ENCODE assay signal across 25 cellular contexts in the genomic region with DNA sequence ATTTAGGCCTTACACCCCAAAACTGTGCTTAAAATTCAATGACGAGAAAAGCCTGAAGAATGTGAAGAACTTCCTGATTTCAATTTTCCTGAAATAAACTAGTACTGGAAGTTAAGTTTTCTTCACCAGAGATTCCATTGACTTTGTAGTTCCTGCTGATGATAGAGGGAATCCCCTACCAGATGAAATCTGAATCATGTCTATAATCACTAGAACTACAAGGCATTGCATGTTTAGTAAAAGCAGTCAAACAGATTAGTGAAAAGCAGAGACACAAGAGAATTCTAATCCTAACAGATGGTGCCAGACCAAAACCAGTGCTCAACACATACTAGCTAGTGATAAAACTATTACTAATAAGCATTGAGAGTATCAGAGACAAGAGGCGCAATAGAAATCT.
DNase-seq lines count a peak whose midpoint lies in the region; ATAC-seq and TF ChIP-seq lines count a peak whose summit lies in the region.
"Had no signal": no experiment of that assay in that cellular context is flagged by ENCODE, and none has a peak within 500 bp of the region (broad histone marks: within the 10 kb centered on the region; RNA-seq: fewer than 3 reads in every experiment).

No MANE protein-coding gene starts in this region.

- H3K4me1 Mint-ChIP-seq in stimulated activated memory B cell treated with anti-CD40 and anti-IgM and Interleukin-4, amounts not matched to agents 10 μg/mL and 1 μg/mL and 100 μg/mL, for 72 hours = peaks cover 34% of the 10 kb centered on the region

- peak overlapping the region; percentile 10; the same call in 1 of the 2 replicates for H3K27ac ChIP-seq in SK-N-MC
- H3K27ac ChIP-seq: BLaER1, GM23248 had no signal

- no peak overlapping the region for H3K9ac ChIP-seq in SK-N-MC (ENCODE audit: insufficient read length)
- H3K9ac ChIP-seq: BLaER1, GM23248, SK-N-SH had no signal

- peak overlapping the region; percentile 89 for H3K27ac Mint-ChIP-seq in stimulated activated memory B cell treated with anti-CD40 and anti-IgM and Interleukin-4, amounts not matched to agents 10 μg/mL and 1 μg/mL and 100 μg/mL, for 72 hours
- H3K27ac Mint-ChIP-seq: activated CD4-positive, alpha-beta memory T cell treated with anti-CD3 and anti-CD28 coated beads, Interleukin-2, amount 10 ng/mL, durations not matched to agents 7 days and 5 days; activated naive CD4-positive, alpha-beta T cell treated with anti-CD3 and anti-CD28 coated beads, Interleukin-2, amount 10 ng/mL, durations not matched to agents 7 days and 5 days; T-helper 2 cell treated with Interferon-gamma antibody and Interleukin-4, amounts not matched to agents 5 μg/mL and 100 μg/mL, for 36 hours; WTC11 had no signal

- DNase-seq in DMS53 (lab: John Stamatoyannopoulos, UW) = peak; percentile 22
- DNase-seq in DMS53 treated with DMSO at 0.1 percent for 48 hours (lab: John Stamatoyannopoulos, UW; ENCODE audit: unreplicated experiment) = no peak
- DNase-seq in SK-N-MC (ENCODE audit: low read depth, low spot score) = no peak
- DNase-seq in fibroblast of villous mesenchyme (ENCODE audit: low read depth) = peak; percentile 62
- no peak for DNase-seq in sciatic nerve (ENCODE audit: low spot score)
- no peak for DNase-seq in islet precursor cell
- DNase-seq: 8988T; activated CD4-positive, alpha-beta memory T cell treated with anti-CD3 and anti-CD28 coated beads, Interleukin-2, amount 10 ng/mL, durations not matched to agents 7 days and 5 days; activated naive CD4-positive, alpha-beta T cell treated with anti-CD3 and anti-CD28 coated beads, Interleukin-2, amount 10 ng/mL, durations not matched to agents 7 days and 5 days; aorta; Caco-2; effector memory CD4-positive, alpha-beta T cell; GM23248; head of caudate nucleus; NCI-H1694; NCI-H2227 treated with DMSO at 0.1 percent for 48 hours; nucleus accumbens; retina; SK-N-SH; stimulated activated CD4-positive, alpha-beta T cell treated with anti-CD3 and anti-CD28 coated beads, Interleukin-12 subunit alpha, Interleukin-12 subunit beta, amount 100 ng/mL, for 4 hours had no signal

- no peaks in the 10 kb centered on the region for H3K9me3 ChIP-seq in SK-N-MC (ENCODE audit: low read depth, low read length)
- H3K9me3 ChIP-seq: BLaER1, Caco-2, SK-N-SH had no signal

- intact Hi-C loops in sciatic nerve (cut with DNase I) = no loop called here

- H3K9me3 Mint-ChIP-seq in stimulated activated memory B cell treated with anti-CD40 and anti-IgM and Interleukin-4, amounts not matched to agents 10 μg/mL and 1 μg/mL and 100 μg/mL, for 72 hours = no peaks in the 10 kb centered on the region
- H3K9me3 Mint-ChIP-seq: activated CD4-positive, alpha-beta memory T cell treated with anti-CD3 and anti-CD28 coated beads, Interleukin-2, amount 10 ng/mL, durations not matched to agents 7 days and 5 days; activated naive CD4-positive, alpha-beta T cell treated with anti-CD3 and anti-CD28 coated beads, Interleukin-2, amount 10 ng/mL, durations not matched to agents 7 days and 5 days; T-helper 2 cell treated with Interferon-gamma antibody and Interleukin-4, amounts not matched to agents 5 μg/mL and 100 μg/mL, for 36 hours; WTC11 had no signal

- H3K27me3 Mint-ChIP-seq in stimulated activated memory B cell treated with anti-CD40 and anti-IgM and Interleukin-4, amounts not matched to agents 10 μg/mL and 1 μg/mL and 100 μg/mL, for 72 hours = peaks cover 9% of the 10 kb centered on the region

- ATAC-seq in stimulated activated memory B cell treated with anti-CD40 and anti-IgM and Interleukin-4, amounts not matched to agents 10 μg/mL and 1 μg/mL and 100 μg/mL, for 72 hours = no peak
- ATAC-seq in GM18858 (IDR thresholded peaks at IDR 0.05; ENCODE audit: unreplicated experiment) (no peak), sciatic nerve (no peak)
- ATAC-seq: WTC11 had no signal

- no peak for TF ChIP-seq CTCF in fibroblast of villous mesenchyme (IDR thresholded peaks at IDR 0.05; ENCODE audit: insufficient read depth, low read depth, low read length)

- H3K4me3 Mint-ChIP-seq in stimulated activated memory B cell treated with anti-CD40 and anti-IgM and Interleukin-4, amounts not matched to agents 10 μg/mL and 1 μg/mL and 100 μg/mL, for 72 hours = peak overlapping the region; percentile 62
- H3K4me3 Mint-ChIP-seq: activated CD4-positive, alpha-beta memory T cell treated with anti-CD3 and anti-CD28 coated beads, Interleukin-2, amount 10 ng/mL, durations not matched to agents 7 days and 5 days; activated naive CD4-positive, alpha-beta T cell treated with anti-CD3 and anti-CD28 coated beads, Interleukin-2, amount 10 ng/mL, durations not matched to agents 7 days and 5 days; T-helper 2 cell treated with Interferon-gamma antibody and Interleukin-4, amounts not matched to agents 5 μg/mL and 100 μg/mL, for 36 hours; WTC11 had no signal

- H3K36me3 Mint-ChIP-seq in stimulated activated memory B cell treated with anti-CD40 and anti-IgM and Interleukin-4, amounts not matched to agents 10 μg/mL and 1 μg/mL and 100 μg/mL, for 72 hours = no peaks in the 10 kb centered on the region
- H3K36me3 Mint-ChIP-seq: activated naive CD4-positive, alpha-beta T cell treated with anti-CD3 and anti-CD28 coated beads, Interleukin-2, amount 10 ng/mL, durations not matched to agents 7 days and 5 days; WTC11 had no signal

- no peaks in the 10 kb centered on the region for H3K36me3 ChIP-seq in SK-N-MC (ENCODE audit: insufficient read depth, low read length)
- H3K36me3 ChIP-seq: BLaER1 had no signal

- H3K4me3 ChIP-seq in SK-N-MC (no peak overlapping the region), fibroblast of villous mesenchyme (ENCODE audit: low read depth, low read length) (no peak overlapping the region)
- H3K4me3 ChIP-seq: BLaER1, GM23248 had no signal

Comparison
In these comparisons a context has a peak if more than half of its experiments do, and no peak if none do; other contexts are left out.
1. DNase-seq: peak in DMS53 (single experiment) and fibroblast of villous mesenchyme (single experiment); none in DMS53 treated with DMSO at 0.1 percent for 48 hours (single experiment), SK-N-MC (single experiment), sciatic nerve (single experiment) and islet precursor cell (single experiment).